ENCODE assay signal across 9 cellular contexts in the genomic region with DNA sequence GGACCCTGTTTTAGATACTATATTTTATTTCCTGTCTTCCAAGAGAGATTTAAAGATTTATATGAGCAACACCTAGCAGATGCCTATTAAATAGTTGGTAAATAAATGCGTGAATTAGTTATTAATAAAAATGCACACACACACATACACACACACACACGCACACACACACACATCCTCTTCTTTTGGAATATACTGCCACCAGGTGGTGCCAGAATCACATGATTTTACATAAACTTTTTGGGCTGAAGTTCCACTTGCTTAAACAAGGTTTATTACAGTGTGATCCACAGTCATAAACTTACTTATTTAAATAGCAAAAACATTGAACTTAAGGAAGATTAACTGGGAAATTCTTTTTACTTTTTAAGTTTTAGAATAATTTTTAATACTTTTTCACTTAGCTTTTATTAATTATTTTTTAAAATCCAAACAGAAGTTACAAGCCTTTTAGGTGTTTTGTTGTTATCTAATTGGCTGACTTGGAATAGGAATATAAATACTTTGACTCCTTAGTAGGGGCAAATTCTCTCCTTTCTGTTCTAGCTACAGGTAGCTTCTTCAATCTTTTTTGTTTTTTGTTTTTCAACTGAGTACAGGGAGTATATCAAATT. TPM values are rescaled to one million over a fixed set of nuclear protein-coding genes. Genes with fewer than 3 reads are reported as not detected.
A peak's percentile ranks its signal among the peaks of the same experiment; 100 is the strongest.
DNase-seq lines count a peak whose midpoint lies in the region; ATAC-seq, FAIRE-seq and TF ChIP-seq lines count a peak whose summit lies in the region.
"Had no signal": no experiment of that assay in that cellular context is flagged by ENCODE, and none has a peak within 500 bp of the region (broad histone marks: within the 10 kb centered on the region; RNA-seq: fewer than 3 reads in every experiment).

No MANE protein-coding gene starts in this region.

- H3K4me3 Mint-ChIP-seq in stimulated activated naive CD8-positive, alpha-beta T cell treated with anti-CD3 and anti-CD28 coated beads, Interleukin-15, amount 100 ng/mL, for 72 hours = no peak overlapping the region
- H3K4me3 Mint-ChIP-seq in activated T-helper 1 cell treated with anti-CD3 and anti-CD28 coated beads, Interleukin-12 subunit alpha, Interleukin-12 subunit beta, Interleukin-2, Interleukin-4 antibody, amounts not matched to agents 30 ng/mL and 10 ng/mL and 1 ng/mL, durations not matched to agents 14 hours and 24 hours and 36 hours = no peak overlapping the region
- H3K4me3 Mint-ChIP-seq: dendritic cell treated with granulocyte-macrophage colony-stimulating factor and Interleukin-4, amounts not matched to agents 40 ng/mL and 50 ng/mL, for 4 days had no signal

- H3K4me3 ChIP-seq in Peyer's patch (no peak overlapping the region), astrocyte of the spinal cord (ENCODE audit: low read depth, low read length) (no peak overlapping the region), kidney (ENCODE audit: low read length in 2 of 2) (no peak overlapping the region)

- no peaks in the 10 kb centered on the region for H3K27me3 Mint-ChIP-seq in stimulated activated naive CD8-positive, alpha-beta T cell treated with anti-CD3 and anti-CD28 coated beads, Interleukin-15, amount 100 ng/mL, for 72 hours
- H3K27me3 Mint-ChIP-seq in activated T-helper 1 cell treated with anti-CD3 and anti-CD28 coated beads, Interleukin-12 subunit alpha, Interleukin-12 subunit beta, Interleukin-2, Interleukin-4 antibody, amounts not matched to agents 30 ng/mL and 10 ng/mL and 1 ng/mL, durations not matched to agents 14 hours and 24 hours and 36 hours (ENCODE audit: insufficient read depth) = no peaks in the 10 kb centered on the region
- H3K27me3 Mint-ChIP-seq: dendritic cell treated with granulocyte-macrophage colony-stimulating factor and Interleukin-4, amounts not matched to agents 40 ng/mL and 50 ng/mL, for 4 days had no signal

- no peaks in the 10 kb centered on the region for H3K9me3 Mint-ChIP-seq in stimulated activated naive CD8-positive, alpha-beta T cell treated with anti-CD3 and anti-CD28 coated beads, Interleukin-15, amount 100 ng/mL, for 72 hours
- H3K9me3 Mint-ChIP-seq in activated T-helper 1 cell treated with anti-CD3 and anti-CD28 coated beads, Interleukin-12 subunit alpha, Interleukin-12 subunit beta, Interleukin-2, Interleukin-4 antibody, amounts not matched to agents 30 ng/mL and 10 ng/mL and 1 ng/mL, durations not matched to agents 14 hours and 24 hours and 36 hours = no peaks in the 10 kb centered on the region
- H3K9me3 Mint-ChIP-seq: dendritic cell treated with granulocyte-macrophage colony-stimulating factor and Interleukin-4, amounts not matched to agents 40 ng/mL and 50 ng/mL, for 4 days had no signal

- H3K9me3 ChIP-seq in Peyer's patch = no peaks in the 10 kb centered on the region
- H3K9me3 ChIP-seq in kidney (ENCODE audit: control insufficient read depth in 1 of 2, low read length in 2 of 2) = no peaks in the 10 kb centered on the region

- in situ Hi-C loops in astrocyte of the spinal cord (cut with HindIII; ENCODE audit: low sequenced_read_pairs) = no loop called here

- no peaks in the 10 kb centered on the region for H3K27me3 ChIP-seq in Peyer's patch

- H3K36me3 ChIP-seq in Peyer's patch (no peaks in the 10 kb centered on the region), kidney (ENCODE audit: control insufficient read depth in 1 of 2, insufficient read depth in 2 of 2, low read length in 2 of 2) (no peaks in the 10 kb centered on the region)

- H3K36me3 Mint-ChIP-seq in activated T-helper 1 cell treated with anti-CD3 and anti-CD28 coated beads, Interleukin-12 subunit alpha, Interleukin-12 subunit beta, Interleukin-2, Interleukin-4 antibody, amounts not matched to agents 30 ng/mL and 10 ng/mL and 1 ng/mL, durations not matched to agents 14 hours and 24 hours and 36 hours (ENCODE audit: low read depth) = peaks cover 3% of the 10 kb centered on the region

- no peaks in the 10 kb centered on the region for H3K4me1 Mint-ChIP-seq in stimulated activated naive CD8-positive, alpha-beta T cell treated with anti-CD3 and anti-CD28 coated beads, Interleukin-15, amount 100 ng/mL, for 72 hours
- H3K4me1 Mint-ChIP-seq in activated T-helper 1 cell treated with anti-CD3 and anti-CD28 coated beads, Interleukin-12 subunit alpha, Interleukin-12 subunit beta, Interleukin-2, Interleukin-4 antibody, amounts not matched to agents 30 ng/mL and 10 ng/mL and 1 ng/mL, durations not matched to agents 14 hours and 24 hours and 36 hours (ENCODE audit: low read depth) = no peaks in the 10 kb centered on the region

- ATAC-seq in stimulated activated naive CD8-positive, alpha-beta T cell treated with anti-CD3 and anti-CD28 coated beads, Interleukin-15, amount 100 ng/mL, for 72 hours = no peak

- DNase-seq in NCI-H187 (lab: John Stamatoyannopoulos, UW) = peak; percentile 21 to 35
- DNase-seq in NCI-H187 treated with DMSO at 0.1 percent for 48 hours (lab: John Stamatoyannopoulos, UW) = no peak
- DNase-seq in HuH-7 (ENCODE audit: low spot score) = peak; percentile 35
- peak in 2 of 3 donors; percentile 66 to 82 for DNase-seq in Peyer's patch
- peak; percentile 87 for DNase-seq in astrocyte of the spinal cord (ENCODE audit: low read depth, low spot score)
- no peak for DNase-seq in kidney
- DNase-seq in stimulated activated naive CD8-positive, alpha-beta T cell treated with anti-CD3 and anti-CD28 coated beads, Interleukin-15, amount 100 ng/mL, for 72 hours = peak; percentile 30 to 47
- no peak for DNase-seq in activated T-helper 1 cell treated with anti-CD3 and anti-CD28 coated beads, Interleukin-12 subunit alpha, Interleukin-12 subunit beta, Interleukin-2, Interleukin-4 antibody, amounts not matched to agents 30 ng/mL and 10 ng/mL and 1 ng/mL, durations not matched to agents 14 hours and 24 hours and 36 hours (ENCODE audit: low spot score)

- H3K27ac Mint-ChIP-seq in stimulated activated naive CD8-positive, alpha-beta T cell treated with anti-CD3 and anti-CD28 coated beads, Interleukin-15, amount 100 ng/mL, for 72 hours = no peak overlapping the region
- no peak overlapping the region for H3K27ac Mint-ChIP-seq in activated T-helper 1 cell treated with anti-CD3 and anti-CD28 coated beads, Interleukin-12 subunit alpha, Interleukin-12 subunit beta, Interleukin-2, Interleukin-4 antibody, amounts not matched to agents 30 ng/mL and 10 ng/mL and 1 ng/mL, durations not matched to agents 14 hours and 24 hours and 36 hours
- H3K27ac Mint-ChIP-seq: dendritic cell treated with granulocyte-macrophage colony-stimulating factor and Interleukin-4, amounts not matched to agents 40 ng/mL and 50 ng/mL, for 4 days had no signal

- intact Hi-C loops in kidney (cut with DNase I) = no loop called here
- intact Hi-C loops in activated T-helper 1 cell treated with anti-CD3 and anti-CD28 coated beads, Interleukin-12 subunit alpha, Interleukin-12 subunit beta, Interleukin-2, Interleukin-4 antibody, amounts not matched to agents 30 ng/mL and 10 ng/mL and 1 ng/mL, durations not matched to agents 14 hours and 24 hours and 36 hours (cut with micrococcal nuclease) = loop anchor here (1.0 to 5.0 kb wide), 3 partner anchors 95 to 1007 kb away; no protein-coding TSS in a partner anchor

- H3K27ac ChIP-seq in Peyer's patch (no peak overlapping the region), kidney (ENCODE audit: low read depth in 2 of 2, low read length in 2 of 2) (no peak overlapping the region)

- peak in 5 of 6 experiments; percentile 68 to 87 (median 83) for TF ChIP-seq CTCF in Peyer's patch (IDR thresholded peaks at IDR 0.05)
- peak; percentile 64 for TF ChIP-seq CTCF in astrocyte of the spinal cord (IDR thresholded peaks at IDR 0.05; ENCODE audit: low read depth, low read length)
- peak; percentile 66 for TF ChIP-seq CTCF in kidney (IDR thresholded peaks at IDR 0.05; ENCODE audit: borderline replicate concordance, extremely low read depth, insufficient read depth)

- no peaks in the 10 kb centered on the region for H3K4me1 ChIP-seq in Peyer's patch
- no peaks in the 10 kb centered on the region for H3K4me1 ChIP-seq in kidney (ENCODE audit: control insufficient read depth in 1 of 2, insufficient read depth in 1 of 2, low read depth in 1 of 2, low read length in 2 of 2)

- H3K9ac ChIP-seq in kidney (ENCODE audit: low read length in 2 of 2) = no peak overlapping the region

- no peak for TF ChIP-seq POLR2A in Peyer's patch (IDR thresholded peaks at IDR 0.05)

- FAIRE-seq in kidney (lab: Jason Lieb, UNC) = peak; percentile 97

RNA-seq across cellular contexts. Expression of a gene that starts 17.5 kb away (rescaled TPM):
- 100 to 1,000 TPM in 1 of 4 donors, 10 to 100 TPM in 3; 12.6 to 103 (median 33.1) TPM for total RNA-seq in Peyer's patch
- total RNA-seq in kidney = 18.0 TPM
- 6.9 TPM for polyA plus RNA-seq in kidney (ENCODE audit: insufficient read depth, low read depth, low replicate concordance)
- 25.9 and 26.1 TPM in 2 replicates for total RNA-seq in activated T-helper 1 cell treated with anti-CD3 and anti-CD28 coated beads, Interleukin-12 subunit alpha, Interleukin-12 subunit beta, Interleukin-2, Interleukin-4 antibody, amounts not matched to agents 30 ng/mL and 10 ng/mL and 1 ng/mL, durations not matched to agents 14 hours and 24 hours and 36 hours

RNA-seq across cellular contexts. Expression of a gene that starts 20.7 kb away (rescaled TPM):
- 10 to 100 TPM; 27.5 to 48.7 (median 42.6) TPM for total RNA-seq in Peyer's patch
- 25.3 TPM for total RNA-seq in kidney
- polyA plus RNA-seq in kidney (ENCODE audit: insufficient read depth, low read depth, low replicate concordance) = 4.2 TPM
- 15.2 and 20.0 TPM in 2 replicates for total RNA-seq in activated T-helper 1 cell treated with anti-CD3 and anti-CD28 coated beads, Interleukin-12 subunit alpha, Interleukin-12 subunit beta, Interleukin-2, Interleukin-4 antibody, amounts not matched to agents 30 ng/mL and 10 ng/mL and 1 ng/mL, durations not matched to agents 14 hours and 24 hours and 36 hours

Comparison
In these comparisons a context has a peak if more than half of its experiments do, and no peak if none do; other contexts are left out.
1. DNase-seq: peak in NCI-H187 (2 of 2), HuH-7 (single experiment), Peyer's patch (2 of 3), astrocyte of the spinal cord (single experiment) and stimulated activated naive CD8-positive, alpha-beta T cell treated with anti-CD3 and anti-CD28 coated beads, Interleukin-15, amount 100 ng/mL, for 72 hours (2 of 2); none in NCI-H187 treated with DMSO at 0.1 percent for 48 hours (single experiment), kidney (single experiment) and activated T-helper 1 cell treated with anti-CD3 and anti-CD28 coated beads, Interleukin-12 subunit alpha, Interleukin-12 subunit beta, Interleukin-2, Interleukin-4 antibody, amounts not matched to agents 30 ng/mL and 10 ng/mL and 1 ng/mL, durations not matched to agents 14 hours and 24 hours and 36 hours (single experiment).
2. Peak in every context shown above with its lines, with median percentiles within 50 percentile points of each other: CTCF ChIP-seq.